In the genomic region with DNA sequence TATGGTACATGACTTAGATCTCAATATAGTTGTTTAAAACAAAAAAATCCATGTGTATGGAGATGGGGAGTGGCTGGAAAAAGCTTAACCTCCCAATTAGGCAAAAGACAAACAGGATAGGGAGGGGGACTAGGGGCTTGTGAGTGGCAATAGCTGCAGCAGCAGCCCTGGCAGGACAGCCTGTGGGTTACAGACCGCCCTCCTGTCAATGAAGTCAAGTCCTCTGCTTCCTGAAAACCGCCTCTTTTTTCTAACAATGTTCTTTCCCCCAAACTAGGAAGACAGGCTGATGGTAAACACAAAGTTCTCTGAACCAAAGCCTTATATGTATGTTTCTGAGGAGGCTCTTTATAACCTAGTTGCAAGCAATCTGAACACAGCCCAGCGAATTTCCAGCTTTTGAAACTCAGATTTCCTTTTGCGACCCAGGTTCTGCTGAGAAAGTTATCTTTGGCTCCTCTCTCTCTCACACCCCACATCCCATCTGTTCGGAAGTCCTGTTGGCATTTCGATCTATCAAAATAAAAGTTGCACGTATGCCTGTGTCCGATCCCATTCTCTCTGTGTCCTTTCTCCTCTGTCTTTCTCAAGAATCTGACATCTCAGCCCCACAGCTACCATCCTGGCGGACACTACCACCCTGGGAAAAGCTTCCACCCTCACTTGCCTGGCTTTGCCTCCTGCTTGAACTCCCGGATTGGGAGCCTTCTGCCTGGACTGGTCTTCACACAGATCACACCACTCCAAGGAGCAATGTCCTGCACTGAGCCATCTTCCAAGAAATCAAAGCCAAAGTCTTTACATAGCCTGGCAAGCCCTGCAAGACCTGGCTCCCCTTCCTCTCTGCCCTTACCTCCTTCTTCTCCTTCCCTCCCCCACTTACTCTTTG, we compare ENCODE assay signal across 1 cellular context.
TF ChIP-seq lines count a peak whose summit lies in the region.

No MANE protein-coding gene starts in this region.

TF ChIP-seq in K562, 482 proteins besides CTCF, POLR2A, EP300 and RAD21 (continued from another document):
- TF ChIP-seq, protein P1, sequence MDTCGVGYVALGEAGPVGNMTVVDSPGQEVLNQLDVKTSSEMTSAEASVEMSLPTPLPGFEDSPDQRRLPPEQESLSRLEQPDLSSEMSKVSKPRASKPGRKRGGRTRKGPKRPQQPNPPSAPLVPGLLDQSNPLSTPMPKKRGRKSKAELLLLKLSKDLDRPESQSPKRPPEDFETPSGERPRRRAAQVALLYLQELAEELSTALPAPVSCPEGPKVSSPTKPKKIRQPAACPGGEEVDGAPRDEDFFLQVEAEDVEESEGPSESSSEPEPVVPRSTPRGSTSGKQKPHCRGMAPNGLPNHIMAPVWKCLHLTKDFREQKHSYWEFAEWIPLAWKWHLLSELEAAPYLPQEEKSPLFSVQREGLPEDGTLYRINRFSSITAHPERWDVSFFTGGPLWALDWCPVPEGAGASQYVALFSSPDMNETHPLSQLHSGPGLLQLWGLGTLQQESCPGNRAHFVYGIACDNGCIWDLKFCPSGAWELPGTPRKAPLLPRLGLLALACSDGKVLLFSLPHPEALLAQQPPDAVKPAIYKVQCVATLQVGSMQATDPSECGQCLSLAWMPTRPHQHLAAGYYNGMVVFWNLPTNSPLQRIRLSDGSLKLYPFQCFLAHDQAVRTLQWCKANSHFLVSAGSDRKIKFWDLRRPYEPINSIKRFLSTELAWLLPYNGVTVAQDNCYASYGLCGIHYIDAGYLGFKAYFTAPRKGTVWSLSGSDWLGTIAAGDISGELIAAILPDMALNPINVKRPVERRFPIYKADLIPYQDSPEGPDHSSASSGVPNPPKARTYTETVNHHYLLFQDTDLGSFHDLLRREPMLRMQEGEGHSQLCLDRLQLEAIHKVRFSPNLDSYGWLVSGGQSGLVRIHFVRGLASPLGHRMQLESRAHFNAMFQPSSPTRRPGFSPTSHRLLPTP (IDR thresholded peaks at IDR 0.05; ENCODE audit: borderline replicate concordance, extremely low read depth, insufficient read length): no peak
